ENCODE assay signal across 9 cellular contexts in genomic region chr1:43368646-43369020, GRCh38. TPM values are rescaled to one million over a fixed set of nuclear protein-coding genes. Genes with fewer than 3 reads are reported as not detected.
A peak's percentile ranks its signal among the peaks of the same experiment; 100 is the strongest.
DNase-seq lines count a peak whose midpoint lies in the region; ATAC-seq and TF ChIP-seq lines count a peak whose summit lies in the region.
"Had no signal": no experiment of that assay in that cellular context is flagged by ENCODE, and none has a peak within 500 bp of the region (broad histone marks: within the 10 kb centered on the region; RNA-seq: fewer than 3 reads in every experiment).

No MANE protein-coding gene starts in this region.

- no peaks in the 10 kb centered on the region for H3K9me3 ChIP-seq in RWPE2 (ENCODE audit: severe bottlenecking)
- H3K9me3 ChIP-seq in gastrocnemius medialis: no peaks in the 10 kb centered on the region

- in situ Hi-C loops in gastrocnemius medialis (cut with MboI; ENCODE audit: low sequenced_read_pairs in 4 of 4): no loop called here

- DNase-seq in RWPE2 (ENCODE audit: low spot score) (no peak), fibroblast of pulmonary artery (ENCODE audit: low read depth) (no peak), gastrocnemius medialis (no peak), GF-D8 (lab: John Stamatoyannopoulos, UW) (no peak), erythroblast (lab: John Stamatoyannopoulos, UW) (no peak), globus pallidus (ENCODE audit: low spot score) (no peak), HCEC 1CT (no peak)

- TF ChIP-seq CTCF in RWPE2 (IDR thresholded peaks at IDR 0.05; ENCODE audit: poor library complexity, severe bottlenecking): no peak
- TF ChIP-seq CTCF in fibroblast of pulmonary artery (IDR thresholded peaks at IDR 0.05; ENCODE audit: low read length, missing control alignments): no peak
- TF ChIP-seq CTCF in gastrocnemius medialis (IDR thresholded peaks at IDR 0.05 in 4 of 5, conservative IDR thresholded peaks at IDR 0.05 in 1 of 5): no peak

- no peaks in the 10 kb centered on the region for H3K27me3 ChIP-seq in RWPE2 (ENCODE audit: insufficient read depth, poor library complexity, severe bottlenecking)
- no peaks in the 10 kb centered on the region for H3K27me3 ChIP-seq in gastrocnemius medialis

- H3K27ac ChIP-seq in RWPE2 (ENCODE audit: poor library complexity, severe bottlenecking): peak overlapping the region; percentile 95
- peak overlapping the region; percentile 89 to 97 (median 94) for H3K27ac ChIP-seq in gastrocnemius medialis

- intact Hi-C loops in gastrocnemius medialis (cut with DNase I; ENCODE audit: low total_unique reads): loop anchor here (1.0 to 5.0 kb wide), 5 partner anchors 19 to 196 kb away; partner anchors contain the start of genes CFAP57, EBNA1BP2, HYI and MED8

- no peak for TF ChIP-seq POLR2A in gastrocnemius medialis (IDR thresholded peaks at IDR 0.05)
- TF ChIP-seq POLR2A in erythroblast (IDR thresholded peaks at IDR 0.05; ENCODE audit: low read length): no peak

- ATAC-seq in GM18517 (IDR thresholded peaks at IDR 0.05; ENCODE audit: unreplicated experiment) (peak; percentile 2), RWPE2 (ENCODE audit: low read depth) (no peak), gastrocnemius medialis (no peak)

- H3K36me3 ChIP-seq in RWPE2 (ENCODE audit: low read depth) (peaks cover 18% of the 10 kb centered on the region), gastrocnemius medialis (peaks cover 0 to 20% of the 10 kb centered on the region in 2 donors)

- peak overlapping the region; percentile 79 for H3K4me3 ChIP-seq in RWPE2 (ENCODE audit: severe bottlenecking)
- peak overlapping the region; percentile 69 for H3K4me3 ChIP-seq in fibroblast of pulmonary artery (replicated peaks; ENCODE audit: low read depth, low read length)
- H3K4me3 ChIP-seq in gastrocnemius medialis: peak overlapping the region; percentile 86 to 95 (median 94)

- H3K4me1 ChIP-seq in RWPE2 (ENCODE audit: insufficient read depth, poor library complexity, severe bottlenecking) (peaks cover 38% of the 10 kb centered on the region), gastrocnemius medialis (peaks cover 19 to 24% of the 10 kb centered on the region in 2 donors)

RNA-seq across cellular contexts. Expression of gene ELOVL1, which starts 0.8 kb away (rescaled TPM):
- 10 to 100 TPM; 19.6 to 26.7 (median 21.4) TPM for total RNA-seq in gastrocnemius medialis

RNA-seq across cellular contexts. Expression of gene CDC20, which starts 9.9 kb away (rescaled TPM):
- 1 to 10 TPM in 1 of 4 donors, under 1 TPM in 3; 0.46 to 2.4 (median 0.76) TPM for total RNA-seq in gastrocnemius medialis

RNA-seq across cellular contexts. Expression of gene MED8, which starts 21.0 kb away (rescaled TPM):
- total RNA-seq in gastrocnemius medialis: 10 to 100 TPM; 14.9 to 30.8 (median 23.8) TPM

RNA-seq across cellular contexts. Expression of gene SZT2, which starts 21.1 kb away (rescaled TPM):
- 10 to 100 TPM; 15.9 to 20.9 (median 17.9) TPM for total RNA-seq in gastrocnemius medialis

RNA-seq across cellular contexts. Expression of gene MPL, which starts 31.0 kb away (rescaled TPM):
- total RNA-seq in gastrocnemius medialis: not detected
- total RNA-seq: RPMI7951 had no signal
